17 cellular contexts compared by ENCODE assay signal in the genomic region with DNA sequence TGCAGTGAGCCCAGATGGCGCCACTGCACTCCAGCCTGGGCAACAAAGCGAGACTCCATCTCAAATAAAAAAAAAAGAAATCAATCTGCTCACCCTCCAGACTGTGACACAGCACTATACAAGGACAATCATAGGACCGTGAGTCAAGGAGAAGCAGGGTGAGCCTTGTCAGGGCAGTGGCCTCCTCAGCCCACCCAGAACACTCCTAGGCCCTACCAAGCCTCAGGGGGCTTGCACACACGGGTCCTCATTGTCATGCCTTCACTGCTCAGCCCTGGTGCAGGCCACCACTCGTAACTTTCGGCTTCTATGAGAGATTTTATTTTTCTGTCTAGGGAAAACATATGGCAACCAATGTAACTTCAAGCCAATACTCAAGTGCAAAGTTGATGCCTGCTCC. TPM values are rescaled to one million over a fixed set of nuclear protein-coding genes. Genes with fewer than 3 reads are reported as not detected.
A peak's percentile ranks its signal among the peaks of the same experiment; 100 is the strongest.
DNase-seq lines count a peak whose midpoint lies in the region; ATAC-seq, FAIRE-seq and TF ChIP-seq lines count a peak whose summit lies in the region.
"Had no signal": no experiment of that assay in that cellular context is flagged by ENCODE, and none has a peak within 500 bp of the region (broad histone marks: within the 10 kb centered on the region; RNA-seq: fewer than 3 reads in every experiment).

No MANE protein-coding gene starts in this region.

- WGBS in pancreas, 2 donors = 81 to 84% methylated on average over 6 of the region's 6 CpGs

- peak; percentile 85 for DNase-seq in Caki2 (ENCODE audit: low read depth)
- peak; percentile 62 for DNase-seq in NCI-H2171 treated with DMSO at 0.1 percent for 48 hours (lab: John Stamatoyannopoulos, UW)
- DNase-seq in pancreas = peak in 1 of 6 donors; percentile 8
- DNase-seq in stimulated activated CD4-positive, alpha-beta T cell treated with anti-CD3 and anti-CD28 coated beads, Interleukin-12 subunit alpha, Interleukin-12 subunit beta, amount 100 ng/mL, for 4 hours = no peak
- DNase-seq in NCI-H748 treated with DMSO at 0.1 percent for 48 hours (lab: John Stamatoyannopoulos, UW) = no peak
- no peak for DNase-seq in NCI-H1417 treated with DMSO at 0.1 percent for 48 hours (lab: John Stamatoyannopoulos, UW)
- DNase-seq: activated CD4-positive, alpha-beta T cell treated with anti-CD3 and anti-CD28 coated beads, Interleukin-2, amount 50 U/mL, for 1 hour; activated effector memory CD4-positive, alpha-beta T cell treated with anti-CD3 and anti-CD28 coated beads, Interleukin-2, amount 50 U/mL, for 16 hours; left cardiac atrium; NCI-H1092 treated with DMSO at 0.1 percent for 48 hours; stimulated activated CD4-positive, alpha-beta T cell treated with anti-CD3 and anti-CD28 coated beads, Interleukin-4, amount 100 ng/mL, for 1 hour; stimulated activated naive CD4-positive, alpha-beta T cell treated with Interleukin-2 at 50 U/mL for 16 hours; T-helper 17 cell had no signal

- no peaks in the 10 kb centered on the region for H3K9me3 ChIP-seq in pancreas

- in situ Hi-C loops in Caki2 (cut with HindIII; ENCODE audit: low pct_unique_long_range_greater_than_20kb, low sequenced_read_pairs) = no loop called here

- FAIRE-seq in pancreas (lab: Jason Lieb, UNC) = no peak

- ATAC-seq in esophagus mucosa (peak; percentile 51), pancreas (peak; percentile 30 to 56 (median 54)), HG03025 (IDR thresholded peaks at IDR 0.05; ENCODE audit: low FRiP score, unreplicated experiment) (no peak)
- ATAC-seq: T-helper 17 cell had no signal

- no peaks in the 10 kb centered on the region for H3K27me3 ChIP-seq in pancreas

- peaks cover 0 to 7% (median 0%) of the 10 kb centered on the region in 3 donors for H3K36me3 ChIP-seq in pancreas

- TF ChIP-seq CTCF in pancreas (IDR thresholded peaks at IDR 0.05) = no peak

- H3K4me3 ChIP-seq in pancreas = no peak overlapping the region

- intact Hi-C loops in pancreas (cut with DNase I) = no loop called here

- peak overlapping the region in 1 of 4 donors; percentile 13 for H3K27ac ChIP-seq in pancreas
- H3K27ac ChIP-seq: parathyroid adenoma had no signal

- H3K4me1 ChIP-seq in pancreas = peaks cover 0 to 19% (median 5%) of the 10 kb centered on the region in 3 donors
- H3K4me1 ChIP-seq: parathyroid adenoma had no signal

RNA-seq across cellular contexts. Expression of gene DGCR2, which starts 35.8 kb away (rescaled TPM):
- 72.3 and 72.7 TPM in 2 replicates for total RNA-seq in Caki2 (2014; rRNA removed; shearing (Covaris generic); ENCODE audit: low replicate concordance)
- total RNA-seq in esophagus mucosa (46.6 TPM), pancreas (10 to 100 TPM; 24.3 to 41.5 (median 34.7) TPM)
- 10 to 100 TPM; 26.7 to 28.7 TPM for polyA plus RNA-seq in pancreas

RNA-seq across cellular contexts. Expression of gene TSSK2, which starts 44.7 kb away (rescaled TPM):
- total RNA-seq in Caki2 (2014; rRNA removed; shearing (Covaris generic); ENCODE audit: low replicate concordance) = not detected in 2 replicates
- not detected for total RNA-seq in esophagus mucosa
- total RNA-seq in pancreas = under 1 TPM in 2 of 6 donors, not detected in 4; 0.08 to 0.09 TPM
- under 1 TPM; 0.27 to 0.31 TPM for polyA plus RNA-seq in pancreas
- total RNA-seq: left cardiac atrium had no signal
- polyA plus RNA-seq: BJ had no signal

RNA-seq across cellular contexts. Expression of gene ESS2, which starts 58.0 kb away (rescaled TPM):
- 41.6 and 52.1 TPM in 2 replicates for total RNA-seq in Caki2 (2014; rRNA removed; shearing (Covaris generic); ENCODE audit: low replicate concordance)
- total RNA-seq in esophagus mucosa = 9.9 TPM
- total RNA-seq in pancreas = 1 to 10 TPM; 5.4 to 7.3 (median 6.2) TPM
- 10 to 100 TPM; 13.3 to 14.6 TPM for polyA plus RNA-seq in pancreas

Comparison
In these comparisons a context has a peak if more than half of its experiments do, and no peak if none do; other contexts are left out.
1. DNase-seq: peak in Caki2 (single experiment) and NCI-H2171 treated with DMSO at 0.1 percent for 48 hours (single experiment); none in stimulated activated CD4-positive, alpha-beta T cell treated with anti-CD3 and anti-CD28 coated beads, Interleukin-12 subunit alpha, Interleukin-12 subunit beta, amount 100 ng/mL, for 4 hours (single experiment), NCI-H748 treated with DMSO at 0.1 percent for 48 hours (single experiment) and NCI-H1417 treated with DMSO at 0.1 percent for 48 hours (single experiment).